Comparison of ENCODE assay signal across 8 cellular contexts in the genomic region with DNA sequence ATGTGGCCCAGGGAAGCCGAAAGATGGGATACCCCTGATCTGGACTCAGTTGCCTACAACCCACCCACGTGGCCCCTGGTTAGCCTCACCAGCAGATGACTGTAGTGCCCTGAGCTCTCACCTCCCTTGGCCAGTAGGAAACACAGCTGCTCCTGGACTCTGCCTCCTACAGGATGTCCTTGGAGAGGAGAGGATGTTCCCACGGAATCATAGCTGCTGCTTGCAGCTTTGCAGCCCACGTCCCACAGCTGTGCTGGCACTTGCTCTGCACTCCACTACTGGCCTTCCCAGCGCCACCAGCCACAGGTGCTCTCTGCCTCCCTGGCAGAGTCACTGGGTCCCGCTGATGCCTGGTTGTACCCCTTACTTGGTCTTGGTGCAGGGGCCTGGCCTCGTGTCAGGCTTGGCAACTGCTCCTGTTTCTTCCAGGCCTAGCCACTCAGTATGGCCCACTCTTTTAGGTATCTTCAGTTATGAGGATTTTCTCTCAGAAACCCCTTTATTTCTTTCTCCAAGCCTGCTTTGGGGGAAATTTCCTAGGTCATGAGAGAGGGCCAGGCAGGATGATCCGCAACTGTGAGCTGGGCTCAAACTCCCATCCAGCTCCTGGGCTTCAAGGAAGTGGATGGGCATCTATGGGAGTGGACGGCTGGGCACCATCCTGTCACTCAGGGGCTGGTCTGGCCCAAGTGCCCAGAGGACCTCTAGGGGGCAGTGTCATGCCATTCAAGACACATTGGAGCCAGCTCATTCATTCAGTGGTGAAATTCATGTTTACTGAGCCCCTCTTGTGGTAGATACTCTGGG. TPM values are rescaled to one million over a fixed set of nuclear protein-coding genes. Genes with fewer than 3 reads are reported as not detected.
DNase-seq lines count a peak whose midpoint lies in the region; ATAC-seq and TF ChIP-seq lines count a peak whose summit lies in the region.

No MANE protein-coding gene starts in this region.

- H3K9me3 ChIP-seq in left lung, result no peaks in the 10 kb centered on the region

- ATAC-seq in GM21619 (IDR thresholded peaks at IDR 0.05; ENCODE audit: unreplicated experiment), result peak; percentile 92
- ATAC-seq in left lung, result peak; percentile 96

- peaks cover 0 to 15% of the 10 kb centered on the region in 2 donors for H3K4me1 ChIP-seq in left lung

- no peak overlapping the region for H3K4me3 ChIP-seq in left lung

- peaks cover 0 to 14% of the 10 kb centered on the region in 2 donors for H3K36me3 ChIP-seq in left lung

- TF ChIP-seq CTCF in left lung (IDR thresholded peaks at IDR 0.05), result peak; percentile 75 to 94

- H3K27ac ChIP-seq in left lung, result no peak overlapping the region

- DNase-seq in GM03348 (ENCODE audit: low spot score) (peak; percentile 79), LHCN-M2 (ENCODE audit: low read depth) (peak; percentile 75), left lung (peak; percentile 71 to 90), NCI-H2107 (lab: John Stamatoyannopoulos, UW) (no peak)
- DNase-seq in activated CD4-positive, CD25-positive, alpha-beta regulatory T cell (lab: John Stamatoyannopoulos, UW), result peak; percentile 37 to 55 (median 52)
- DNase-seq in central memory CD4-positive, alpha-beta T cell, result peak; percentile 65
- peak; percentile 39 to 58 (median 51) for DNase-seq in stimulated activated CD4-positive, alpha-beta T cell treated with anti-CD3 and anti-CD28 coated beads, TNF-alpha, amount 100 ng/mL, for 4 hours (ENCODE audit: low read depth in 3 of 3)

- no peaks in the 10 kb centered on the region for H3K27me3 ChIP-seq in left lung

- intact Hi-C loops in left lung (cut with DNase I), result no loop called here

RNA-seq across cellular contexts. Expression of a gene that starts 16.3 kb away (rescaled TPM):
- 8.4 and 8.8 TPM in 2 replicates for total RNA-seq in LHCN-M2 (2014; rRNA removed)
- polyA plus RNA-seq in LHCN-M2 (2012), result 3.0 TPM
- 10 to 100 TPM; 29.0 to 36.9 TPM for total RNA-seq in left lung

RNA-seq across cellular contexts. Expression of a gene that starts 55.1 kb away (rescaled TPM):
- 17.2 and 17.4 TPM in 2 replicates for total RNA-seq in LHCN-M2 (2014; rRNA removed)
- polyA plus RNA-seq in LHCN-M2 (2012), result 29.5 TPM
- total RNA-seq in left lung, result 10 to 100 TPM; 33.3 to 47.5 TPM
